Comparison of ENCODE assay signal across 14 cellular contexts in the genomic region with DNA sequence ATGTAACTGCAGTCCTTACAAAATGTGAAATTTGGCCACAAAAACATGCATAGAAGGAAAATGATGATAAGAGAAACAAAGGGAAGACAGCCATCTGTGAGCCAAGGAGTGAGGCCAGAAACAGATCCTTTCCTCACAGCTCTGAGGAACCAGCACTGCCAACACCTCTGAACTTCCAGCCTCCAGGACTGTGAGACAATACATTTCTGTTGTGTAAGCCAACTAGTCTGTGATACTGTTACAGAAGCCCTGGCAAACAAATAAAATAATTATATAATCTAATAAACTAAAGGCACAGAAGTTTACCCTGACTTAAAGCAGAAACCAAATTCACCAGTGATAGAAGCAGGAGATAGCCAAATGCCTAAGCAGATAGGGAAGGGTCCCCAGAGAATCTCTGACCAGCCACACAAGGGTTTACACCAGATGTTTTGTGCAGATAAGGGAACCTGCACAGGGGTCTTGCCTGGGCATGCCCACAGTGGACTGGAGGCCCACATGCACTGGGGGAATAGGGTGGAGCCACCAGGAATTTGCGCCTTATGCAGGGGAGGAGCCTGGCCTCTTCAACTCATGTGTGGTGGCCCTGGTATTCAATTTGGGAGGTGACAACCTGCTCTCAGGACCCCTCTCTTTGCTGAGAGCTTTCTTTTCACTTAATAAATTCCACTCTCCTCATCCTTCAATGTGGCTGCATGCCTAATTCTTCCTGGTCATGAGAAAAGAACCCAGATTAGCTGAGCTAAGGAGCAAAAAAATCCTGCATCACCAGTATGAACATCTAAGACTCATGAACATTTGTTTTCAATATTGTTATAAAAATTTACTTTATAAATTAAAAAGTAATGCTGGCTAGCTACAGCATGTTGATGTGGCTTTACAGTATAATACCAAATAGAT. TPM values are rescaled to one million over a fixed set of nuclear protein-coding genes. Genes with fewer than 3 reads are reported as not detected.
DNase-seq lines count a peak whose midpoint lies in the region; ATAC-seq and TF ChIP-seq lines count a peak whose summit lies in the region.
"Had no signal": no experiment of that assay in that cellular context is flagged by ENCODE, and none has a peak within 500 bp of the region (broad histone marks: within the 10 kb centered on the region; RNA-seq: fewer than 3 reads in every experiment).

No MANE protein-coding gene starts in this region.

- no peaks in the 10 kb centered on the region for H3K36me3 ChIP-seq in HEK293 (ENCODE audit: control insufficient read depth in 2 of 2, insufficient read depth in 1 of 2, low read length in 2 of 2)
- no peaks in the 10 kb centered on the region for H3K36me3 ChIP-seq in SJCRH30
- no peaks in the 10 kb centered on the region for H3K36me3 ChIP-seq in upper lobe of left lung

- H3K4me1 Mint-ChIP-seq in mesothelial cell of epicardium, result peaks cover 21% of the 10 kb centered on the region

- H3K9me3 Mint-ChIP-seq in mesothelial cell of epicardium, result peaks cover 4% of the 10 kb centered on the region
- H3K9me3 Mint-ChIP-seq: activated naive CD4-positive, alpha-beta T cell treated with anti-CD3 and anti-CD28 coated beads, Interleukin-2, amount 50 U/mL, for 72 hours; CD8-positive, alpha-beta T cell; central memory CD8-positive, alpha-beta T cell; stimulated activated naive CD8-positive, alpha-beta T cell treated with anti-CD3 and anti-CD28 coated beads, Interleukin-15, Interleukin-2, amounts not matched to agents 100 ng/mL and 50 ng/mL, for 24 hours had no signal

- H3K4me3 ChIP-seq in HEK293 (ENCODE audit: low read depth, low read length) (no peak overlapping the region), SJCRH30 (no peak overlapping the region), epithelial cell of esophagus (ENCODE audit: low read length) (no peak overlapping the region), upper lobe of left lung (no peak overlapping the region)

- H3K9me3 ChIP-seq in HEK293 (ENCODE audit: control insufficient read depth, insufficient read depth, low read depth, low read length), result no peaks in the 10 kb centered on the region
- H3K9me3 ChIP-seq in SJCRH30 (replicated peaks), result no peaks in the 10 kb centered on the region
- H3K9me3 ChIP-seq in upper lobe of left lung, result no peaks in the 10 kb centered on the region

- POLR2A ChIA-PET in HEK293 (lab: Yijun Ruan, JAX), result no interaction called here

- no peak for ATAC-seq in upper lobe of left lung (ENCODE audit: low FRiP score in 2 of 2)
- ATAC-seq in left lobe of liver, result no peak
- ATAC-seq: activated CD8-positive, alpha-beta memory T cell treated with anti-CD3 and anti-CD28 coated beads, Interleukin-2, amount 10 ng/mL, durations not matched to agents 7 days and 5 days; activated naive CD4-positive, alpha-beta T cell treated with anti-CD3 and anti-CD28 coated beads, Interleukin-2, amount 50 U/mL, for 72 hours; CD8-positive, alpha-beta T cell had no signal

- 90 to 100% methylated on average over 1 of the region's 1 CpG for WGBS in upper lobe of left lung, 2 donors

- H3K4me1 ChIP-seq in HEK293 (ENCODE audit: control insufficient read depth, insufficient read depth, low read length) (peaks cover 4% of the 10 kb centered on the region; the same call in 1 of the 2 replicates), SJCRH30 (peaks cover 15% of the 10 kb centered on the region), upper lobe of left lung (peaks cover 5 to 13% (median 7%) of the 10 kb centered on the region in 4 donors)

- H3K27ac Mint-ChIP-seq in mesothelial cell of epicardium, result peak overlapping the region; percentile 31
- H3K27ac Mint-ChIP-seq: activated CD8-positive, alpha-beta memory T cell treated with anti-CD3 and anti-CD28 coated beads, Interleukin-2, amount 10 ng/mL, durations not matched to agents 7 days and 5 days; activated naive CD4-positive, alpha-beta T cell treated with anti-CD3 and anti-CD28 coated beads, Interleukin-2, amount 50 U/mL, for 72 hours; CD8-positive, alpha-beta T cell; stimulated activated naive CD8-positive, alpha-beta T cell treated with anti-CD3 and anti-CD28 coated beads, Interleukin-15, Interleukin-2, amounts not matched to agents 100 ng/mL and 50 ng/mL, for 24 hours had no signal

- TF ChIP-seq CTCF in HEK293 (tag by site-specific recombination; IDR thresholded peaks at IDR 0.05) (no peak), epithelial cell of esophagus (IDR thresholded peaks at IDR 0.05; ENCODE audit: insufficient read depth, low read depth, low read length, missing control alignments) (no peak), mesothelial cell of epicardium (IDR thresholded peaks at IDR 0.05; ENCODE audit: unreplicated experiment) (no peak), upper lobe of left lung (IDR thresholded peaks at IDR 0.05) (no peak)

- no peak for TF ChIP-seq EP300 in upper lobe of left lung (IDR thresholded peaks at IDR 0.05)

- peak overlapping the region; percentile 49; the same call in 1 of the 2 replicates for H3K27ac ChIP-seq in HEK293 (ENCODE audit: extremely low read depth, low read depth, low read length)
- H3K27ac ChIP-seq in SJCRH30, result no peak overlapping the region
- no peak overlapping the region for H3K27ac ChIP-seq in upper lobe of left lung

- H3K27me3 ChIP-seq in SJCRH30 (no peaks in the 10 kb centered on the region), upper lobe of left lung (no peaks in the 10 kb centered on the region)

- H3K27me3 Mint-ChIP-seq in mesothelial cell of epicardium (ENCODE audit: low read depth), result no peaks in the 10 kb centered on the region
- H3K27me3 Mint-ChIP-seq: activated CD8-positive, alpha-beta memory T cell treated with anti-CD3 and anti-CD28 coated beads, Interleukin-2, amount 10 ng/mL, durations not matched to agents 7 days and 5 days; central memory CD8-positive, alpha-beta T cell; stimulated activated naive CD8-positive, alpha-beta T cell treated with anti-CD3 and anti-CD28 coated beads, Interleukin-15, Interleukin-2, amounts not matched to agents 100 ng/mL and 50 ng/mL, for 24 hours had no signal

- DNase-seq in SJCRH30, result peak; percentile 64 to 74
- DNase-seq in epithelial cell of esophagus (ENCODE audit: low read depth), result peak; percentile 57
- no peak for DNase-seq in mesothelial cell of epicardium (ENCODE audit: low spot score in 2 of 2, unreplicated experiment in 2 of 2)
- no peak for DNase-seq in upper lobe of left lung
- DNase-seq in NCI-H1092 (lab: John Stamatoyannopoulos, UW), result no peak
- no peak for DNase-seq in left lobe of liver (ENCODE audit: low spot score)
- DNase-seq in NCI-H345 treated with DMSO at 0.1 percent for 48 hours (lab: John Stamatoyannopoulos, UW; ENCODE audit: unreplicated experiment), result no peak
- DNase-seq: activated CD8-positive, alpha-beta memory T cell treated with anti-CD3 and anti-CD28 coated beads, Interleukin-2, amount 10 ng/mL, durations not matched to agents 7 days and 5 days; CD8-positive, alpha-beta T cell; GOT3 had no signal

- no peak for TF ChIP-seq POLR2A in upper lobe of left lung (IDR thresholded peaks at IDR 0.05)

- H3K4me3 Mint-ChIP-seq in mesothelial cell of epicardium, result no peak overlapping the region
- H3K4me3 Mint-ChIP-seq: activated CD8-positive, alpha-beta memory T cell treated with anti-CD3 and anti-CD28 coated beads, Interleukin-2, amount 10 ng/mL, durations not matched to agents 7 days and 5 days; CD8-positive, alpha-beta T cell; central memory CD8-positive, alpha-beta T cell; stimulated activated naive CD8-positive, alpha-beta T cell treated with anti-CD3 and anti-CD28 coated beads, Interleukin-15, Interleukin-2, amounts not matched to agents 100 ng/mL and 50 ng/mL, for 24 hours had no signal

- H3K36me3 Mint-ChIP-seq in mesothelial cell of epicardium, result no peaks in the 10 kb centered on the region

- CTCF ChIA-PET in HEK293 (lab: Yijun Ruan, JAX), result no interaction called here

TF ChIP-seq in HEK293, 187 proteins besides CTCF, POLR2A, EP300 and RAD21 (continues in another document):
- TF ChIP-seq, protein P1, sequence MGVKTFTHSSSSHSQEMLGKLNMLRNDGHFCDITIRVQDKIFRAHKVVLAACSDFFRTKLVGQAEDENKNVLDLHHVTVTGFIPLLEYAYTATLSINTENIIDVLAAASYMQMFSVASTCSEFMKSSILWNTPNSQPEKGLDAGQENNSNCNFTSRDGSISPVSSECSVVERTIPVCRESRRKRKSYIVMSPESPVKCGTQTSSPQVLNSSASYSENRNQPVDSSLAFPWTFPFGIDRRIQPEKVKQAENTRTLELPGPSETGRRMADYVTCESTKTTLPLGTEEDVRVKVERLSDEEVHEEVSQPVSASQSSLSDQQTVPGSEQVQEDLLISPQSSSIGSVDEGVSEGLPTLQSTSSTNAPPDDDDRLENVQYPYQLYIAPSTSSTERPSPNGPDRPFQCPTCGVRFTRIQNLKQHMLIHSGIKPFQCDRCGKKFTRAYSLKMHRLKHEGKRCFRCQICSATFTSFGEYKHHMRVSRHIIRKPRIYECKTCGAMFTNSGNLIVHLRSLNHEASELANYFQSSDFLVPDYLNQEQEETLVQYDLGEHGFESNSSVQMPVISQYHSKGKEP (tag by site-specific recombination; IDR thresholded peaks at IDR 0.05), result peak; percentile 40; the same call in 1 of the 2 replicates
- TF ChIP-seq, protein P2, sequence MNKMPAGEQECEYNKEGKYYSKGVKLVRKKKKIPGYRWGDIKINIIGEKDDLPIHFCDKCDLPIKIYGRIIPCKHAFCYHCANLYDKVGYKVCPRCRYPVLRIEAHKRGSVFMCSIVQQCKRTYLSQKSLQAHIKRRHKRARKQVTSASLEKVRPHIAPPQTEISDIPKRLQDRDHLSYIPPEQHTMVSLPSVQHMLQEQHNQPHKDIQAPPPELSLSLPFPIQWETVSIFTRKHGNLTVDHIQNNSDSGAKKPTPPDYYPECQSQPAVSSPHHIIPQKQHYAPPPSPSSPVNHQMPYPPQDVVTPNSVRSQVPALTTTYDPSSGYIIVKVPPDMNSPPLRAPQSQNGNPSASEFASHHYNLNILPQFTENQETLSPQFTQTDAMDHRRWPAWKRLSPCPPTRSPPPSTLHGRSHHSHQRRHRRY (tag by site-specific recombination; IDR thresholded peaks at IDR 0.05), result no peak
- TF ChIP-seq ZBTB20 (tag by site-specific recombination; IDR thresholded peaks at IDR 0.05) (no peak), ZEB2 (tag by site-specific recombination; IDR thresholded peaks at IDR 0.05) (no peak), ZBTB8A (tag by site-specific recombination; IDR thresholded peaks at IDR 0.05) (no peak), ZNF521 (tag by site-specific recombination; IDR thresholded peaks at IDR 0.05) (no peak), ZBTB48 (tag by site-specific recombination; IDR thresholded peaks at IDR 0.05) (peak; percentile 27; the same call in 1 of the 2 replicates), ZNF391 (tag by site-specific recombination; IDR thresholded peaks at IDR 0.05; ENCODE audit: borderline replicate concordance, low read depth) (no peak)

RNA-seq across cellular contexts. Expression of a gene that starts 3.8 kb away (rescaled TPM):
- total RNA-seq in SJCRH30 (2014; rRNA removed; shearing (Covaris generic)), result 19.0 and 29.1 TPM in 2 replicates
- total RNA-seq in mesothelial cell of epicardium (43.8 to 44.9 TPM (median 44.2 TPM) in 3 replicates), upper lobe of left lung (10 to 100 TPM; 30.7 to 96.4 (median 37.8) TPM), left lobe of liver (12.6 TPM)

Comparison
In these comparisons a context has a peak if more than half of its experiments do, and no peak if none do; other contexts are left out.
1. DNase-seq: peak in SJCRH30 (2 of 2) and epithelial cell of esophagus (single experiment); none in mesothelial cell of epicardium (0 of 2), upper lobe of left lung (0 of 2), NCI-H1092 (single experiment), left lobe of liver (single experiment) and NCI-H345 treated with DMSO at 0.1 percent for 48 hours (single experiment).